Comparison of ENCODE assay signal across 32 cellular contexts in genomic region chr21:45669382-45669781, GRCh38.
"Had no signal": no experiment of that assay in that cellular context is flagged by ENCODE, and none has a peak within 500 bp of the region (broad histone marks: within the 10 kb centered on the region; RNA-seq: fewer than 3 reads in every experiment).

No MANE protein-coding gene starts in this region.

- DNase-seq: activated B cell treated with CpG ODN at 0.5 μM for 24 hours; activated CD4-positive, alpha-beta memory T cell treated with anti-CD3 and anti-CD28 coated beads for 36 hours; activated CD4-positive, alpha-beta T cell treated with anti-CD3 and anti-CD28 coated beads for 48 hours; activated CD4-positive, alpha-beta T cell treated with anti-CD3 and anti-CD28 coated beads, Interleukin-2, amount 50 U/mL, for 1 hour; activated CD4-positive, alpha-beta T cell treated with anti-CD3 and anti-CD28 coated beads, Interleukin-2, amount 50 U/mL, for 4 hours; activated CD4-positive, CD25-positive, alpha-beta regulatory T cell treated with anti-CD3 and anti-CD28 coated beads, Interleukin-2, amount 50 U/mL, for 72 hours; activated CD8-positive, alpha-beta memory T cell treated with anti-CD3 and anti-CD28 coated beads, Interleukin-2, amount 50 U/mL, for 4 hours; activated CD8-positive, alpha-beta T cell treated with anti-CD3 and anti-CD28 coated beads for 36 hours; activated effector memory CD4-positive, alpha-beta T cell treated with anti-CD3 and anti-CD28 coated beads, Interleukin-2, amount 50 U/mL, for 16 hours; activated gamma-delta T cell treated with Interleukin-2 at 50 U/mL for 16 hours; activated naive CD4-positive, alpha-beta T cell; activated naive CD4-positive, alpha-beta T cell treated with anti-CD3 and anti-CD28 coated beads for 36 hours; activated naive CD4-positive, alpha-beta T cell treated with anti-CD3 and anti-CD28 coated beads, Interleukin-2, amount 50 U/mL, for 16 hours; activated naive CD8-positive, alpha-beta T cell treated with anti-CD3 and anti-CD28 coated beads for 36 hours; activated T-cell treated with anti-CD3 and anti-CD28 coated beads for 4 hours; activated T-cell treated with anti-CD3 and anti-CD28 coated beads, Interleukin-2, amount 50 U/mL, for 1 hour; activated T-cell treated with anti-CD3 and anti-CD28 coated beads, Interleukin-2, amount 50 U/mL, for 4 hours; activated T-cell treated with anti-CD3 and anti-CD28 coated beads, Interleukin-2, amount 50 U/mL, for 72 hours; adrenal gland; amniotic stem cell; aorta; body of pancreas; brain microvascular endothelial cell; central memory CD4-positive, alpha-beta T cell; T-helper 2 cell; T-helper 9 cell had no signal

- H3K4me3 ChIP-seq: adrenal gland, body of pancreas, breast epithelium, coronary artery had no signal

- H3K27me3 ChIP-seq: adrenal gland, body of pancreas, brain microvascular endothelial cell, breast epithelium had no signal

- H3K4me1 ChIP-seq: adrenal gland, body of pancreas, breast epithelium had no signal

- H3K36me3 ChIP-seq: adrenal gland, brain microvascular endothelial cell, breast epithelium had no signal

- H3K9me3 ChIP-seq: adrenal gland, body of pancreas had no signal

- FAIRE-seq: astrocyte, colon, TTC549 had no signal

- H3K27ac ChIP-seq: adrenal gland, body of pancreas, brain microvascular endothelial cell, breast epithelium, coronary artery, VCaP had no signal
